Comparison of ENCODE assay signal across 8 cellular contexts in the genomic region with DNA sequence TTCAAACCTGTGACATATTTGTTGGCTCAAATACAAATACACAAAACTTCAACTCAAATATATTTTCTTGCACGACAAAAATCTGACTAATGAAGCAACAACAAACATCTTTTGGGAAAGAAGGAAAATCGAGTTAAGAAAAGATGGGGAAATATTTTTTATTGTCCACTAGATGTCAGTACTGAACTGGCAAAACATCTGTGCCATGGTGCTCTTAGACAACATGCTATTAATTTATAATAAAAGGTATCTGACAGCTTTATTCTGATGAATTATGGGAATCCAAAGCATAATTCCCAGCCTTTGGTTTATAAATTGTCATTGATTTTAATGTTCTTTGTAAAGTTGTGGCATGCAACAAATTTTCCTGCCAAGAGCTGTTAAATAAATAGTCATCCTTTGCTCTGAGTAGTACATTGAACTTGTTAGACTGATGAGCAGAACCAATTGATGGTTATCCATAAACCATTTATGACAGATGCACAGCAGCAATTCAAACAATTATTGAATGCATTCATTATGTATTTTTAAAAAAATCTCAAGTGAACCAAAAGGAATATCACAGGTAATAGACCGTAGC.
DNase-seq lines count a peak whose midpoint lies in the region; ATAC-seq, FAIRE-seq and TF ChIP-seq lines count a peak whose summit lies in the region.

No MANE protein-coding gene starts in this region.

- CTCF ChIA-PET in AG04450 (lab: Charles Lee): interaction anchor here (0.6 to 4.6 kb wide), 21 partner anchors 13 to 1923 kb away, joined by 3 to 32 read pairs (median 3); no protein-coding TSS in a partner anchor

- no peak for ATAC-seq in gastrocnemius medialis

- H3K36me3 ChIP-seq in neural progenitor cell: no peaks in the 10 kb centered on the region
- no peaks in the 10 kb centered on the region for H3K36me3 ChIP-seq in MG63
- H3K36me3 ChIP-seq in gastrocnemius medialis: no peaks in the 10 kb centered on the region
- no peaks in the 10 kb centered on the region for H3K36me3 ChIP-seq in ovary

- no peak overlapping the region for H3K4me3 Mint-ChIP-seq in neural progenitor cell

- H3K27me3 ChIP-seq in AG04450 (ENCODE audit: control insufficient read depth, insufficient read depth, low read length): no peaks in the 10 kb centered on the region
- H3K27me3 ChIP-seq in neural progenitor cell: no peaks in the 10 kb centered on the region
- no peaks in the 10 kb centered on the region for H3K27me3 ChIP-seq in MG63
- no peaks in the 10 kb centered on the region for H3K27me3 ChIP-seq in gastrocnemius medialis
- H3K27me3 ChIP-seq in ovary: no peaks in the 10 kb centered on the region

- DNase-seq in AG04450 (ENCODE audit: low read depth, low spot score): peak; percentile 1
- DNase-seq in GM19239 (ENCODE audit: insufficient read length, low spot score): peak; percentile 4
- DNase-seq in NCI-H526 treated with DMSO at 0.1 percent for 48 hours (lab: John Stamatoyannopoulos, UW): peak; percentile 60
- peak; percentile 20 for DNase-seq in dedifferentiated amniotic fluid mesenchymal stem cell (ENCODE audit: extremely low spot score)
- DNase-seq in neural progenitor cell (ENCODE audit: low spot score): peak; percentile 24
- DNase-seq in MG63: no peak
- DNase-seq in gastrocnemius medialis: no peak
- DNase-seq in ovary: no peak

- no peak overlapping the region for H3K27ac ChIP-seq in AG04450 (ENCODE audit: low read depth, low read length)
- H3K27ac ChIP-seq in neural progenitor cell: no peak overlapping the region
- H3K27ac ChIP-seq in gastrocnemius medialis: no peak overlapping the region
- H3K27ac ChIP-seq in ovary: no peak overlapping the region

- no peak overlapping the region for H2AFZ ChIP-seq in neural progenitor cell (replicated peaks)

- peaks cover 31% of the 10 kb centered on the region for H3K4me1 Mint-ChIP-seq in neural progenitor cell

- no peaks in the 10 kb centered on the region for H3F3A ChIP-seq in neural progenitor cell (ENCODE audit: low read depth)

- H4K20me1 ChIP-seq in neural progenitor cell (ENCODE audit: low read depth): no peaks in the 10 kb centered on the region

- H3K36me3 Mint-ChIP-seq in neural progenitor cell: no peaks in the 10 kb centered on the region

- TF ChIP-seq POLR2A in gastrocnemius medialis (IDR thresholded peaks at IDR 0.05) (no peak), ovary (IDR thresholded peaks at IDR 0.05) (no peak)

- TF ChIP-seq CTCF in AG04450 (IDR thresholded peaks at IDR 0.05; ENCODE audit: low read depth, low read length) (peak; percentile 70), neural progenitor cell (IDR thresholded peaks at IDR 0.05) (peak; percentile 86), gastrocnemius medialis (IDR thresholded peaks at IDR 0.05 in 4 of 5, conservative IDR thresholded peaks at IDR 0.05 in 1 of 5) (peak in 2 of 5 experiments; percentile 29 to 36), ovary (IDR thresholded peaks at IDR 0.05) (peak in 1 of 3 donors; percentile 31)

- in situ Hi-C loops in gastrocnemius medialis (cut with MboI; ENCODE audit: low sequenced_read_pairs in 4 of 4): no loop called here

- intact Hi-C loops in gastrocnemius medialis (cut with DNase I; ENCODE audit: low total_unique reads) (no loop called here), ovary (cut with DNase I) (no loop called here)

- H3K79me2 ChIP-seq in neural progenitor cell (ENCODE audit: low read depth): no peaks in the 10 kb centered on the region

- no peaks in the 10 kb centered on the region for H3K9me3 ChIP-seq in AG04450 (ENCODE audit: control insufficient read depth, insufficient read depth, low read length)
- no peaks in the 10 kb centered on the region for H3K9me3 ChIP-seq in neural progenitor cell (ENCODE audit: low read depth)
- H3K9me3 ChIP-seq in MG63: no peaks in the 10 kb centered on the region
- H3K9me3 ChIP-seq in gastrocnemius medialis: no peaks in the 10 kb centered on the region
- no peaks in the 10 kb centered on the region for H3K9me3 ChIP-seq in ovary

- TF ChIP-seq EP300 in ovary (IDR thresholded peaks at IDR 0.05): no peak

- H3K4me3 ChIP-seq in AG04450 (ENCODE audit: low read depth, low read length) (no peak overlapping the region), neural progenitor cell (no peak overlapping the region), MG63 (no peak overlapping the region), gastrocnemius medialis (no peak overlapping the region), ovary (no peak overlapping the region)

- no peak overlapping the region for H3K4me2 ChIP-seq in neural progenitor cell

- no peak overlapping the region for H3K9ac ChIP-seq in neural progenitor cell

- 33 to 35% (median 33%) methylated on average over 3 of the region's 3 CpGs for WGBS in ovary, 3 donors

- H3K9me3 Mint-ChIP-seq in neural progenitor cell: no peaks in the 10 kb centered on the region

- H3K4me1 ChIP-seq in neural progenitor cell (peaks cover 19% of the 10 kb centered on the region), gastrocnemius medialis (no peaks in the 10 kb centered on the region), ovary (ENCODE audit: insufficient read depth) (no peaks in the 10 kb centered on the region)

- POLR2A ChIA-PET in AG04450 (lab: Yijun Ruan, JAX): no interaction called here

- FAIRE-seq in GM19239 (lab: Jason Lieb, UNC): peak; percentile 70

- H3K27me3 Mint-ChIP-seq in neural progenitor cell (ENCODE audit: insufficient read depth, low read depth): peaks cover 6% of the 10 kb centered on the region

- H3K27ac Mint-ChIP-seq in neural progenitor cell: no peak overlapping the region

Comparison
In these comparisons a context has a peak if more than half of its experiments do, and no peak if none do; other contexts are left out.
1. DNase-seq: peak in AG04450 (single experiment), GM19239 (single experiment), NCI-H526 treated with DMSO at 0.1 percent for 48 hours (single experiment), dedifferentiated amniotic fluid mesenchymal stem cell (single experiment) and neural progenitor cell (single experiment); none in MG63 (single experiment), gastrocnemius medialis (0 of 2) and ovary (0 of 5).